In the genomic region with DNA sequence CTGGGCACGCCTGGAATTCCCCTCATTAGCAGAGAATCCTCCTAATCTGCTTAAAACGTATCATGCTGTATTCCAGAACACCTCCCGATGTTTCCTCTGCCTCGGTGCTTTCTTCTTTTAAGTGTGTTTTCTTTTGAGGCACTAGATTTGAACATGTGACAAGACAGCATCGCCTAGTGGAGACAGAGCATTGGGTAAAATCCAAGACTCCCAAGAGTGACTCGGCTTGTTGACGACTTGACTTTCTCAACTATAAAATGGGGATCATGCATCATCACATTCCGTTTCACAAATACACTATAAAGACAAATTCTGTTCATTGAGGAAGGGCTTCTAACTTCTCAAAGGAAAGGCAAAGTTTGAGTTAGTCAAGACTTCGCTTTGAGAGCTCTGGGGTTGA, we compare ENCODE assay signal across 1 cellular context.
TF ChIP-seq lines count a peak whose summit lies in the region.

No MANE protein-coding gene starts in this region.

TF ChIP-seq in K562, 482 proteins besides CTCF, POLR2A, EP300 and RAD21:
- TF ChIP-seq MGA (IDR thresholded peaks at IDR 0.05): 0 out of 2 replicates have a peak, but pooled peaks have one; percentile 13
- TF ChIP-seq NFE2 (IDR thresholded peaks at IDR 0.05; ENCODE audit: low read depth): peak; percentile 67
- TF ChIP-seq NR2C1 (IDR thresholded peaks at IDR 0.05): no peak
- no peak for TF ChIP-seq NR2C1 (tag; IDR thresholded peaks at IDR 0.05)
TF ChIP-seq in K562: peak in this region for 2.
